Comparison of ENCODE assay signal across 1 cellular context in the genomic region with DNA sequence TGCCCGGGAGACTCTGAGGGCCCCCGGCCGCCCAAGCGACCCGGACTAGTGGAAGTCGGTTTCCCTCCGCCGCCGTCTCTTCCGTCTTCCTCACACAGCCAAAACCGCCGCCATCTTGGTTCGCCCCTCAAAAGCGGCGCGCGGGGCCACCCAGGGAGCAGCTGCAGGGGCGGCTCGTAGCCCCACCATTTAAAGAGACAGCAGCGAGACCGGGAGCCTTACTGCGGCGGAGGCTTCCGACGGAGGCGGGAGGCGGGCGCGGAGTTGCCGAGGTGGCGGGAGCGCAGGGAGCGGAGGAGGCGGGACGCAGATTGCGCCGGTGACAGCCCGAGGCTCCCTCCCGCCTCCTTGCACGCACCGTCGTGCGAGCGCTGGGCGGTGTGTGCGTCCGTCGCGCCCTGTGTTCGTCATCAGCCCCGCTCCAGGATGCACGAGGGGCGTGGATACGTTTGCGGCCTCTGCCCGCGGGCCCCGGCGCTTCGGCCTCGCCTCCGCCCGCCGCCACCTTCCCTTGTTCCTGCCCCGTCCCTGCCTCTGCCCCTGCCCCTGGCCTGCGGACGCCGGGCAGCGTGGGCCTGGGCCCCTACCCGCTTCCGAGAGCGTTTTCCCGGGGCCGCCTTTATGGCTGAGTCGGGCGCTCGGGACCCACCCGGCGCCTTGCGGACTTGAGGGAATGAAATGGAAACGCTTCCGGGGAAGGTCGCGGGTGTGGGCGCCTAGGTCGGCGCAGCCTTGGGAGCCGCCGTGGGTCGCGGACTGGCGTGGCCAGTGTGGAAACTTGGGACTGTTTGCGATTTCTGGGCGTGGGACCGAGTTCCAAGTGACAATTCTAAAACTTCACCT.
TF ChIP-seq lines count a peak whose summit lies in the region.

Gene PPP4R3A (minus strand): TSS at position 140 of the 843 bp plus-strand sequence. CDS start 663 bp downstream, outside the sequence.

TF ChIP-seq in K562, 482 proteins besides CTCF, POLR2A, EP300 and RAD21 (continued from another document and continues in another):
- TF ChIP-seq, protein P1, sequence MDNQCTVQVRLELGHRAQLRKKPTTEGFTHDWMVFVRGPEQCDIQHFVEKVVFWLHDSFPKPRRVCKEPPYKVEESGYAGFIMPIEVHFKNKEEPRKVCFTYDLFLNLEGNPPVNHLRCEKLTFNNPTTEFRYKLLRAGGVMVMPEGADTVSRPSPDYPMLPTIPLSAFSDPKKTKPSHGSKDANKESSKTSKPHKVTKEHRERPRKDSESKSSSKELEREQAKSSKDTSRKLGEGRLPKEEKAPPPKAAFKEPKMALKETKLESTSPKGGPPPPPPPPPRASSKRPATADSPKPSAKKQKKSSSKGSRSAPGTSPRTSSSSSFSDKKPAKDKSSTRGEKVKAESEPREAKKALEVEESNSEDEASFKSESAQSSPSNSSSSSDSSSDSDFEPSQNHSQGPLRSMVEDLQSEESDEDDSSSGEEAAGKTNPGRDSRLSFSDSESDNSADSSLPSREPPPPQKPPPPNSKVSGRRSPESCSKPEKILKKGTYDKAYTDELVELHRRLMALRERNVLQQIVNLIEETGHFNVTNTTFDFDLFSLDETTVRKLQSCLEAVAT (IDR thresholded peaks at IDR 0.05) = peak in 1 of 2 experiments; percentile 56; a peak in 1 of 4 replicates
- TF ChIP-seq PTBP1 (IDR thresholded peaks at IDR 0.05; ENCODE audit: low read depth, low read length) = no peak
- no peak for TF ChIP-seq JUNB (CRISPR knock-in tag; conservative IDR thresholded peaks at IDR 0.05)
- TF ChIP-seq TBP (optimal IDR thresholded peaks at IDR 0.05; ENCODE audit: low read depth, low read length) = peak; percentile 91
- TF ChIP-seq ETS2 (tag; IDR thresholded peaks at IDR 0.05; ENCODE audit: borderline replicate concordance, poor library complexity, severe bottlenecking) = no peak
- no peak for TF ChIP-seq ZSCAN32 (CRISPR knock-in tag; IDR thresholded peaks at IDR 0.05)
- TF ChIP-seq HNRNPLL (IDR thresholded peaks at IDR 0.05; ENCODE audit: low read depth, low read length, poor library complexity, severe bottlenecking) = peak; percentile 99
- TF ChIP-seq KAT2B (IDR thresholded peaks at IDR 0.05; ENCODE audit: low read depth, low read length) = no peak
- TF ChIP-seq, protein P2, sequence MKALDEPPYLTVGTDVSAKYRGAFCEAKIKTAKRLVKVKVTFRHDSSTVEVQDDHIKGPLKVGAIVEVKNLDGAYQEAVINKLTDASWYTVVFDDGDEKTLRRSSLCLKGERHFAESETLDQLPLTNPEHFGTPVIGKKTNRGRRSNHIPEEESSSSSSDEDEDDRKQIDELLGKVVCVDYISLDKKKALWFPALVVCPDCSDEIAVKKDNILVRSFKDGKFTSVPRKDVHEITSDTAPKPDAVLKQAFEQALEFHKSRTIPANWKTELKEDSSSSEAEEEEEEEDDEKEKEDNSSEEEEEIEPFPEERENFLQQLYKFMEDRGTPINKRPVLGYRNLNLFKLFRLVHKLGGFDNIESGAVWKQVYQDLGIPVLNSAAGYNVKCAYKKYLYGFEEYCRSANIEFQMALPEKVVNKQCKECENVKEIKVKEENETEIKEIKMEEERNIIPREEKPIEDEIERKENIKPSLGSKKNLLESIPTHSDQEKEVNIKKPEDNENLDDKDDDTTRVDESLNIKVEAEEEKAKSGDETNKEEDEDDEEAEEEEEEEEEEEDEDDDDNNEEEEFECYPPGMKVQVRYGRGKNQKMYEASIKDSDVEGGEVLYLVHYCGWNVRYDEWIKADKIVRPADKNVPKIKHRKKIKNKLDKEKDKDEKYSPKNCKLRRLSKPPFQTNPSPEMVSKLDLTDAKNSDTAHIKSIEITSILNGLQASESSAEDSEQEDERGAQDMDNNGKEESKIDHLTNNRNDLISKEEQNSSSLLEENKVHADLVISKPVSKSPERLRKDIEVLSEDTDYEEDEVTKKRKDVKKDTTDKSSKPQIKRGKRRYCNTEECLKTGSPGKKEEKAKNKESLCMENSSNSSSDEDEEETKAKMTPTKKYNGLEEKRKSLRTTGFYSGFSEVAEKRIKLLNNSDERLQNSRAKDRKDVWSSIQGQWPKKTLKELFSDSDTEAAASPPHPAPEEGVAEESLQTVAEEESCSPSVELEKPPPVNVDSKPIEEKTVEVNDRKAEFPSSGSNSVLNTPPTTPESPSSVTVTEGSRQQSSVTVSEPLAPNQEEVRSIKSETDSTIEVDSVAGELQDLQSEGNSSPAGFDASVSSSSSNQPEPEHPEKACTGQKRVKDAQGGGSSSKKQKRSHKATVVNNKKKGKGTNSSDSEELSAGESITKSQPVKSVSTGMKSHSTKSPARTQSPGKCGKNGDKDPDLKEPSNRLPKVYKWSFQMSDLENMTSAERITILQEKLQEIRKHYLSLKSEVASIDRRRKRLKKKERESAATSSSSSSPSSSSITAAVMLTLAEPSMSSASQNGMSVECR (CRISPR knock-in tag; IDR thresholded peaks at IDR 0.05) = peak; percentile 91
- TF ChIP-seq HMGN3 (IDR thresholded peaks at IDR 0.05; ENCODE audit: borderline replicate concordance, extremely low read depth, insufficient read length, low read depth, low read length) = peak; percentile 77
- no peak for TF ChIP-seq CHCHD3 (CRISPR knock-in tag; IDR thresholded peaks at IDR 0.05)
- TF ChIP-seq SP2 (IDR thresholded peaks at IDR 0.05; ENCODE audit: extremely low read depth, low read depth, low read length, poor library complexity, severe bottlenecking) = no peak
- peak; percentile 91 for TF ChIP-seq NR2C1 (IDR thresholded peaks at IDR 0.05)
- peak; percentile 81 for TF ChIP-seq NR2C1 (tag; IDR thresholded peaks at IDR 0.05)
- no peak for TF ChIP-seq RBM14 (IDR thresholded peaks at IDR 0.05; ENCODE audit: borderline replicate concordance, insufficient read depth, low read depth, low read length)
- TF ChIP-seq SLC30A9 (CRISPR knock-in tag; IDR thresholded peaks at IDR 0.05) = no peak
- TF ChIP-seq, protein P3, sequence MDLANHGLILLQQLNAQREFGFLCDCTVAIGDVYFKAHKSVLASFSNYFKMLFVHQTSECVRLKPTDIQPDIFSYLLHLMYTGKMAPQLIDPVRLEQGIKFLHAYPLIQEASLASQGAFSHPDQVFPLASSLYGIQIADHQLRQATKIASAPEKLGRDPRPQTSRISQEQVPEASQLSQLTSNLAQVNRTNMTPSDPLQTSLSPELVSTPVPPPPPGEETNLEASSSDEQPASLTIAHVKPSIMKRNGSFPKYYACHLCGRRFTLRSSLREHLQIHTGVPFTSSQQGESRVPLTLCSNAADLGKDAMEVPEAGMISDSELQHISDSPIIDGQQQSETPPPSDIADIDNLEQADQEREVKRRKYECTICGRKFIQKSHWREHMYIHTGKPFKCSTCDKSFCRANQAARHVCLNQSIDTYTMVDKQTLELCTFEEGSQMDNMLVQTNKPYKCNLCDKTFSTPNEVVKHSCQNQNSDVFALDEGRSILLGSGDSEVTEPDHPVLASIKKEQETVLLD (IDR thresholded peaks at IDR 0.05) = peak; percentile 90; the same call in 1 of the 2 replicates
- peak; percentile 50; the same call in 1 of the 2 replicates for TF ChIP-seq FOSL1 (tag; conservative IDR thresholded peaks at IDR 0.05)
- TF ChIP-seq SMAD3 (CRISPR knock-in tag; conservative IDR thresholded peaks at IDR 0.05) = no peak
- TF ChIP-seq THRA (IDR thresholded peaks at IDR 0.05) = no peak
- no peak for TF ChIP-seq WHSC1 (IDR thresholded peaks at IDR 0.05; ENCODE audit: low read length)
- TF ChIP-seq NCOR1 (IDR thresholded peaks at IDR 0.05) = 0 out of 2 replicates have a peak, but pooled peaks have one; percentile 4
- no peak for TF ChIP-seq ZNF165 (CRISPR knock-in tag; IDR thresholded peaks at IDR 0.05; ENCODE audit: borderline replicate concordance)
- no peak for TF ChIP-seq ATF6 (CRISPR knock-in tag; IDR thresholded peaks at IDR 0.05)
- no peak for TF ChIP-seq SNIP1 (IDR thresholded peaks at IDR 0.05; ENCODE audit: low read depth)
- TF ChIP-seq ZNF124 (CRISPR knock-in tag; IDR thresholded peaks at IDR 0.05) = no peak
- peak; percentile 98 for TF ChIP-seq CXXC5 (CRISPR knock-in tag; IDR thresholded peaks at IDR 0.05)
- TF ChIP-seq, protein P4, sequence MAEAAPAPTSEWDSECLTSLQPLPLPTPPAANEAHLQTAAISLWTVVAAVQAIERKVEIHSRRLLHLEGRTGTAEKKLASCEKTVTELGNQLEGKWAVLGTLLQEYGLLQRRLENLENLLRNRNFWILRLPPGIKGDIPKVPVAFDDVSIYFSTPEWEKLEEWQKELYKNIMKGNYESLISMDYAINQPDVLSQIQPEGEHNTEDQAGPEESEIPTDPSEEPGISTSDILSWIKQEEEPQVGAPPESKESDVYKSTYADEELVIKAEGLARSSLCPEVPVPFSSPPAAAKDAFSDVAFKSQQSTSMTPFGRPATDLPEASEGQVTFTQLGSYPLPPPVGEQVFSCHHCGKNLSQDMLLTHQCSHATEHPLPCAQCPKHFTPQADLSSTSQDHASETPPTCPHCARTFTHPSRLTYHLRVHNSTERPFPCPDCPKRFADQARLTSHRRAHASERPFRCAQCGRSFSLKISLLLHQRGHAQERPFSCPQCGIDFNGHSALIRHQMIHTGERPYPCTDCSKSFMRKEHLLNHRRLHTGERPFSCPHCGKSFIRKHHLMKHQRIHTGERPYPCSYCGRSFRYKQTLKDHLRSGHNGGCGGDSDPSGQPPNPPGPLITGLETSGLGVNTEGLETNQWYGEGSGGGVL (CRISPR knock-in tag; IDR thresholded peaks at IDR 0.05) = no peak
- TF ChIP-seq NFE2L1 (tag; IDR thresholded peaks at IDR 0.05; ENCODE audit: borderline replicate concordance, low read depth) = no peak
- TF ChIP-seq, protein P5, sequence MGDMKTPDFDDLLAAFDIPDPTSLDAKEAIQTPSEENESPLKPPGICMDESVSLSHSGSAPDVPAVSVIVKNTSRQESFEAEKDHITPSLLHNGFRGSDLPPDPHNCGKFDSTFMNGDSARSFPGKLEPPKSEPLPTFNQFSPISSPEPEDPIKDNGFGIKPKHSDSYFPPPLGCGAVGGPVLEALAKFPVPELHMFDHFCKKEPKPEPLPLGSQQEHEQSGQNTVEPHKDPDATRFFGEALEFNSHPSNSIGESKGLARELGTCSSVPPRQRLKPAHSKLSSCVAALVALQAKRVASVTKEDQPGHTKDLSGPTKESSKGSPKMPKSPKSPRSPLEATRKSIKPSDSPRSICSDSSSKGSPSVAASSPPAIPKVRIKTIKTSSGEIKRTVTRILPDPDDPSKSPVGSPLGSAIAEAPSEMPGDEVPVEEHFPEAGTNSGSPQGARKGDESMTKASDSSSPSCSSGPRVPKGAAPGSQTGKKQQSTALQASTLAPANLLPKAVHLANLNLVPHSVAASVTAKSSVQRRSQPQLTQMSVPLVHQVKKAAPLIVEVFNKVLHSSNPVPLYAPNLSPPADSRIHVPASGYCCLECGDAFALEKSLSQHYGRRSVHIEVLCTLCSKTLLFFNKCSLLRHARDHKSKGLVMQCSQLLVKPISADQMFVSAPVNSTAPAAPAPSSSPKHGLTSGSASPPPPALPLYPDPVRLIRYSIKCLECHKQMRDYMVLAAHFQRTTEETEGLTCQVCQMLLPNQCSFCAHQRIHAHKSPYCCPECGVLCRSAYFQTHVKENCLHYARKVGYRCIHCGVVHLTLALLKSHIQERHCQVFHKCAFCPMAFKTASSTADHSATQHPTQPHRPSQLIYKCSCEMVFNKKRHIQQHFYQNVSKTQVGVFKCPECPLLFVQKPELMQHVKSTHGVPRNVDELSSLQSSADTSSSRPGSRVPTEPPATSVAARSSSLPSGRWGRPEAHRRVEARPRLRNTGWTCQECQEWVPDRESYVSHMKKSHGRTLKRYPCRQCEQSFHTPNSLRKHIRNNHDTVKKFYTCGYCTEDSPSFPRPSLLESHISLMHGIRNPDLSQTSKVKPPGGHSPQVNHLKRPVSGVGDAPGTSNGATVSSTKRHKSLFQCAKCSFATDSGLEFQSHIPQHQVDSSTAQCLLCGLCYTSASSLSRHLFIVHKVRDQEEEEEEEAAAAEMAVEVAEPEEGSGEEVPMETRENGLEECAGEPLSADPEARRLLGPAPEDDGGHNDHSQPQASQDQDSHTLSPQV (IDR thresholded peaks at IDR 0.05) = no peak
- peak; percentile 82 for TF ChIP-seq HNRNPL (IDR thresholded peaks at IDR 0.05; ENCODE audit: low read depth, low read length)
- TF ChIP-seq, protein P6, sequence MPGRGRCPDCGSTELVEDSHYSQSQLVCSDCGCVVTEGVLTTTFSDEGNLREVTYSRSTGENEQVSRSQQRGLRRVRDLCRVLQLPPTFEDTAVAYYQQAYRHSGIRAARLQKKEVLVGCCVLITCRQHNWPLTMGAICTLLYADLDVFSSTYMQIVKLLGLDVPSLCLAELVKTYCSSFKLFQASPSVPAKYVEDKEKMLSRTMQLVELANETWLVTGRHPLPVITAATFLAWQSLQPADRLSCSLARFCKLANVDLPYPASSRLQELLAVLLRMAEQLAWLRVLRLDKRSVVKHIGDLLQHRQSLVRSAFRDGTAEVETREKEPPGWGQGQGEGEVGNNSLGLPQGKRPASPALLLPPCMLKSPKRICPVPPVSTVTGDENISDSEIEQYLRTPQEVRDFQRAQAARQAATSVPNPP (IDR thresholded peaks at IDR 0.05; ENCODE audit: borderline replicate concordance, insufficient read depth, insufficient read length) = no peak
- peak; percentile 97 for TF ChIP-seq TAF9B (IDR thresholded peaks at IDR 0.05; ENCODE audit: partially characterized antibody)
- no peak for TF ChIP-seq YBX1 (IDR thresholded peaks at IDR 0.05)
- no peak for TF ChIP-seq GTF2A2 (tag; IDR thresholded peaks at IDR 0.05)
